ENCODE assay signal across 1 cellular context in the genomic region with DNA sequence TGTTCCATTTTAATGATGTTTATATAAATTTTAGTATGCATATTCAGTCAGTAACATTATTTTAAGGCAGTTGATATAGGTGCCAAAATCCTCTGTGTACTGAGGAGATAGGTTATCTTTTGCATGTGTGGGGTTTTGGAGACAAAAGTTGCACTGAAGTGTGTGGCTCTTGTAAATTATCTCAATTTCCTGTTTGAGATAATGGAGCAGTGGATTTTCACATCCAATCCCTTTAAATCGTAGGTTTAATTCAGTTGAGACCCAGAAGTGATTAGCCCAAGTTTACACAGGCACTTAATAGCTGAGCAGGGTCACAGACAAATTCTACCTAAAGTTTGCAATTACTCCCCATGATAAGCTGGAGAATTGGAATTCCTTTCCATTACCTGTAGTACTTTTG.
TF ChIP-seq lines count a peak whose summit lies in the region.

No MANE protein-coding gene starts in this region.

TF ChIP-seq in IMR-90, 13 proteins besides CTCF, POLR2A, EP300 and RAD21 (continued from another document):
- TF ChIP-seq MXI1 (IDR thresholded peaks at IDR 0.05; ENCODE audit: borderline replicate concordance, low read depth, low read length) (no peak), SMC3 (IDR thresholded peaks at IDR 0.05; ENCODE audit: low read depth, low read length) (no peak)
- TF ChIP-seq, protein P1, sequence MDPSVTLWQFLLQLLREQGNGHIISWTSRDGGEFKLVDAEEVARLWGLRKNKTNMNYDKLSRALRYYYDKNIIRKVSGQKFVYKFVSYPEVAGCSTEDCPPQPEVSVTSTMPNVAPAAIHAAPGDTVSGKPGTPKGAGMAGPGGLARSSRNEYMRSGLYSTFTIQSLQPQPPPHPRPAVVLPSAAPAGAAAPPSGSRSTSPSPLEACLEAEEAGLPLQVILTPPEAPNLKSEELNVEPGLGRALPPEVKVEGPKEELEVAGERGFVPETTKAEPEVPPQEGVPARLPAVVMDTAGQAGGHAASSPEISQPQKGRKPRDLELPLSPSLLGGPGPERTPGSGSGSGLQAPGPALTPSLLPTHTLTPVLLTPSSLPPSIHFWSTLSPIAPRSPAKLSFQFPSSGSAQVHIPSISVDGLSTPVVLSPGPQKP (IDR thresholded peaks at IDR 0.05; ENCODE audit: borderline replicate concordance, low read depth, low read length), result no peak
